In genomic region chr11:131678658-131679340, GRCh38 we compare ENCODE assay signal across 16 cellular contexts.
DNase-seq lines count a peak whose midpoint lies in the region; ATAC-seq, FAIRE-seq and TF ChIP-seq lines count a peak whose summit lies in the region.
"Had no signal": no experiment of that assay in that cellular context is flagged by ENCODE, and none has a peak within 500 bp of the region (broad histone marks: within the 10 kb centered on the region; RNA-seq: fewer than 3 reads in every experiment).

No MANE protein-coding gene starts in this region.

- 86% methylated on average over 13 of the region's 13 CpGs; no CpG with 5 or more reads in 1 of the 2 experiments for WGBS in H1 (ENCODE audit: extremely low coverage in 1 of 2, insufficient coverage in 1 of 2, insufficient read length in 1 of 2, insufficient replicate concordance in 2 of 2, low coverage in 1 of 2, low lambda C conversion rate in 2 of 2, missing lambda C conversion rate in 1 of 2), 2 experiments

- peak overlapping the region; percentile 85; the same call in 1 of the 2 replicates for H2BK12ac ChIP-seq in H1 (ENCODE audit: low read depth, low read length)

- no peak overlapping the region for H3K23ac ChIP-seq in H1 (ENCODE audit: insufficient read length)

- 0 out of 2 replicates have a peak overlapping the region, but pooled peaks have one; percentile 92 for H2BK15ac ChIP-seq in H1 (ENCODE audit: low read length)

- H3K4me3 ChIP-seq in H1 (ENCODE audit: extremely low read depth in 1 of 4, insufficient read depth in 2 of 4, low read depth in 3 of 4, low read length in 4 of 4) = no peak overlapping the region
- H3K4me3 ChIP-seq in parathyroid adenoma (ENCODE audit: low read depth, low read length) = no peak overlapping the region
- H3K4me3 ChIP-seq in mucosa of descending colon = no peak overlapping the region
- no peak overlapping the region for H3K4me3 ChIP-seq in vagina
- H3K4me3 ChIP-seq: GM23248 had no signal

- H3K27ac ChIP-seq in H1 (ENCODE audit: low read depth, low read length) (no peak overlapping the region), parathyroid adenoma (no peak overlapping the region), vagina (no peak overlapping the region)
- H3K27ac ChIP-seq: GM23248 had no signal

- intact Hi-C loops in mucosa of descending colon (cut with DNase I, micrococcal nuclease) = no loop called here
- intact Hi-C loops in vagina (cut with DNase I) = no loop called here

- CTCF ChIA-PET in H1 (lab: Charles Lee; ENCODE audit: partially characterized antibody) = interaction anchor here (0.7 to 31.3 kb wide), 8 partner anchors 7 to 175 kb away, joined by 3 to 1023 read pairs (median 5); no protein-coding TSS in a partner anchor

- no peak overlapping the region for H3K4ac ChIP-seq in H1 (replicated peaks; ENCODE audit: insufficient read length, low read depth, low read length)

- H3K56ac ChIP-seq in H1 (replicated peaks; ENCODE audit: insufficient read length, low read depth, low read length) = no peak overlapping the region

- no peaks in the 10 kb centered on the region for H3K36me3 ChIP-seq in H1 (ENCODE audit: control insufficient read depth in 2 of 4, insufficient read depth in 4 of 4, low read length in 3 of 4)
- H3K36me3 ChIP-seq in parathyroid adenoma (ENCODE audit: control insufficient read depth, insufficient read depth, low read length) = no peaks in the 10 kb centered on the region
- H3K36me3 ChIP-seq in mucosa of descending colon (ENCODE audit: low read depth) = no peaks in the 10 kb centered on the region
- H3K36me3 ChIP-seq in vagina = no peaks in the 10 kb centered on the region

- FAIRE-seq in H1 (lab: Jason Lieb, UNC) = no peak
- FAIRE-seq: G401.6, GM12892 had no signal

- H3K27me3 ChIP-seq in H1 (replicated peaks in 1 of 4; ENCODE audit: control insufficient read depth in 3 of 4, extremely low read depth in 1 of 4, insufficient read depth in 3 of 4, low read length in 3 of 4) (no peaks in the 10 kb centered on the region), parathyroid adenoma (ENCODE audit: control insufficient read depth, insufficient read depth, low read length) (no peaks in the 10 kb centered on the region), vagina (no peaks in the 10 kb centered on the region)

- DNase-seq in H1 (ENCODE audit: low read depth in 1 of 2, low spot score in 2 of 2) (no peak), mesenteric fat pad (ENCODE audit: low spot score) (peak; percentile 68), mucosa of descending colon (no peak), NCI-H2081 (lab: John Stamatoyannopoulos, UW) (no peak), vagina (ENCODE audit: extremely low spot score in 2 of 2) (no peak)
- DNase-seq: C1 segment of cervical spinal cord; CD4-positive, alpha-beta memory T cell; COR-L47; DMS153; DND-41; GM23248; H9 had no signal

- 0 out of 2 replicates have a peak overlapping the region, but pooled peaks have one; percentile 69 for H2BK5ac ChIP-seq in H1 (ENCODE audit: low read depth, low read length)

- no peak overlapping the region; a peak in 1 of 7 replicates for H3K9ac ChIP-seq in H1 (replicated peaks in 1 of 4; ENCODE audit: extremely low read depth in 1 of 4, low read depth in 3 of 4, low read length in 3 of 4)
- no peak overlapping the region for H3K9ac ChIP-seq in parathyroid adenoma
- H3K9ac ChIP-seq: GM23248 had no signal

- no peaks in the 10 kb centered on the region for H3K23me2 ChIP-seq in H1 (ENCODE audit: low read depth, low read length)

- TF ChIP-seq EP300 in H1 (IDR thresholded peaks at IDR 0.05; ENCODE audit: borderline replicate concordance in 1 of 2, low read depth in 2 of 2, low read length in 2 of 2) = no peak

- TF ChIP-seq POLR2A in H1 (IDR thresholded peaks at IDR 0.05; ENCODE audit: control extremely low read depth in 1 of 2, low read depth in 2 of 2, low read length in 2 of 2) (no peak), vagina (IDR thresholded peaks at IDR 0.05) (no peak)

- ATAC-seq in mucosa of descending colon = no peak
- ATAC-seq: HCT116 had no signal

- TF ChIP-seq RAD21 in H1 (IDR thresholded peaks at IDR 0.05 in 1 of 2, conservative IDR thresholded peaks at IDR 0.05 in 1 of 2; ENCODE audit: low read depth in 2 of 2, low read length in 2 of 2) = no peak

- H3K4me2 ChIP-seq in H1 (ENCODE audit: insufficient read depth in 1 of 2, low read depth in 2 of 2, low read length in 2 of 2) (no peak overlapping the region), parathyroid adenoma (ENCODE audit: low read length) (no peak overlapping the region)

- H3K79me1 ChIP-seq in H1 (ENCODE audit: low read depth, low read length) = no peaks in the 10 kb centered on the region

- H3K79me2 ChIP-seq in H1 (ENCODE audit: control insufficient read depth in 1 of 2, insufficient read depth in 2 of 2, low read length in 2 of 2) = no peaks in the 10 kb centered on the region
- H3K79me2 ChIP-seq in parathyroid adenoma = no peaks in the 10 kb centered on the region

- H3K9me3 ChIP-seq in H1 (ENCODE audit: insufficient read depth in 2 of 2, low read depth in 1 of 2, low read length in 1 of 2) (no peaks in the 10 kb centered on the region), parathyroid adenoma (ENCODE audit: control insufficient read depth, low read length) (no peaks in the 10 kb centered on the region), mucosa of descending colon (no peaks in the 10 kb centered on the region), vagina (no peaks in the 10 kb centered on the region)

- H3K4me1 ChIP-seq in H1 (replicated peaks in 1 of 4; ENCODE audit: control insufficient read depth in 3 of 4, insufficient read depth in 4 of 4, low read length in 3 of 4) = peaks cover 5 to 9% (median 6%) of the 10 kb centered on the region in 4 experiments; a peak in 6 of 7 replicates
- no peaks in the 10 kb centered on the region for H3K4me1 ChIP-seq in parathyroid adenoma
- no peaks in the 10 kb centered on the region for H3K4me1 ChIP-seq in mucosa of descending colon (ENCODE audit: low read depth)
- H3K4me1 ChIP-seq in vagina = no peaks in the 10 kb centered on the region

- no peak overlapping the region for H3K14ac ChIP-seq in H1 (ENCODE audit: insufficient read length)

- 0 out of 2 replicates have a peak overlapping the region, but pooled peaks have one; percentile 44 for H2BK20ac ChIP-seq in H1 (ENCODE audit: low read length)

- H2AFZ ChIP-seq in H1 (ENCODE audit: low read length) = no peak overlapping the region
- H2AFZ ChIP-seq in parathyroid adenoma = peak overlapping the region; percentile 58
- H2AFZ ChIP-seq: GM23248 had no signal

- H4K20me1 ChIP-seq in H1 (replicated peaks in 1 of 2; ENCODE audit: control insufficient read depth in 1 of 2, insufficient read depth in 2 of 2, low read length in 2 of 2) = peaks cover 0 to 3% of the 10 kb centered on the region in 2 experiments

- H3K18ac ChIP-seq in H1 (ENCODE audit: extremely low read depth, low read length) = no peak overlapping the region

- H4K5ac ChIP-seq in H1 (ENCODE audit: insufficient read length, low read depth, low read length) = no peak overlapping the region

- POLR2A ChIA-PET in H1 (lab: Charles Lee; ENCODE audit: partially characterized antibody) = no interaction called here

- H4K91ac ChIP-seq in H1 (replicated peaks; ENCODE audit: insufficient read length, low read length) = no peak overlapping the region

- no peak overlapping the region for H4K8ac ChIP-seq in H1 (ENCODE audit: extremely low read depth, insufficient read depth, low read length)

- TF ChIP-seq CTCF in H1 (IDR thresholded peaks at IDR 0.05; ENCODE audit: control extremely low read depth in 1 of 3, insufficient read depth in 1 of 3, low read depth in 1 of 3, low read length in 3 of 3) (no peak), parathyroid adenoma (IDR thresholded peaks at IDR 0.05) (no peak), mucosa of descending colon (IDR thresholded peaks at IDR 0.05) (no peak), vagina (IDR thresholded peaks at IDR 0.05) (no peak)

- H2AK5ac ChIP-seq in H1 (ENCODE audit: low read depth, low read length) = 0 out of 2 replicates have a peak overlapping the region, but pooled peaks have one; percentile 45

- H2BK120ac ChIP-seq in H1 (replicated peaks; ENCODE audit: low read depth, low read length) = no peak overlapping the region

TF ChIP-seq in H1, 55 proteins besides CTCF, POLR2A, EP300 and RAD21:
- TF ChIP-seq BCL11A (IDR thresholded peaks at IDR 0.05; ENCODE audit: low read depth in 2 of 2, low read length in 2 of 2) = no peak
- TF ChIP-seq RXRA (IDR thresholded peaks at IDR 0.05; ENCODE audit: insufficient read depth, low read depth, low read length) = no peak
- TF ChIP-seq POU5F1 (IDR thresholded peaks at IDR 0.05; ENCODE audit: low read depth, low read length) = no peak
- TF ChIP-seq KDM5A (IDR thresholded peaks at IDR 0.05; ENCODE audit: low read length) = no peak
- no peak for TF ChIP-seq SP1 (IDR thresholded peaks at IDR 0.05; ENCODE audit: low read depth, low read length)
